ENCODE assay signal across 8 cellular contexts in genomic region chr2:32009479-32010256, GRCh38. TPM values are rescaled to one million over a fixed set of nuclear protein-coding genes. Genes with fewer than 3 reads are reported as not detected.
DNase-seq lines count a peak whose midpoint lies in the region; ATAC-seq and TF ChIP-seq lines count a peak whose summit lies in the region.

No MANE protein-coding gene starts in this region.

- peaks cover 41% of the 10 kb centered on the region for H3K4me1 ChIP-seq in lower lobe of right lung

- ATAC-seq in GM21528 (IDR thresholded peaks at IDR 0.05; ENCODE audit: low FRiP score, unreplicated experiment) (peak; percentile 29), lower lobe of right lung (peak; percentile 35 to 44), HG03469 (IDR thresholded peaks at IDR 0.05; ENCODE audit: unreplicated experiment) (no peak)

- peak overlapping the region; percentile 62 for H3K4me3 ChIP-seq in Jurkat, Clone E6-1 (ENCODE audit: low read length)
- H3K4me3 ChIP-seq in dorsolateral prefrontal cortex = peak overlapping the region; percentile 66 to 97 (median 85)
- peak overlapping the region; percentile 90 for H3K4me3 ChIP-seq in lower lobe of right lung

- no peaks in the 10 kb centered on the region for H3K36me3 ChIP-seq in lower lobe of right lung

- H3K9me3 ChIP-seq in lower lobe of right lung = no peaks in the 10 kb centered on the region

- intact Hi-C loops in dorsolateral prefrontal cortex (cut with DNase I) = loop anchor here (1.0 to 10.0 kb wide), 4 partner anchors 29 to 155 kb away; partner anchors contain the start of genes SPAST (in 2 of the 2), DPY30 (in 1 of the 2) and SLC30A6 (in 1 of the 2)
- intact Hi-C loops in lower lobe of right lung (cut with DNase I) = no loop called here

- DNase-seq in G401 (ENCODE audit: low spot score) = peak; percentile 32
- no peak for DNase-seq in Jurkat, Clone E6-1 (ENCODE audit: low read depth, low spot score)
- DNase-seq in activated CD4-positive, alpha-beta T cell treated with anti-CD3 and anti-CD28 coated beads, Interleukin-2, amount 50 U/mL, for 1 hour = peak; percentile 25
- peak in 4 of 10 donors; percentile 14 to 50 (median 38) for DNase-seq in dorsolateral prefrontal cortex
- peak; percentile 67 for DNase-seq in lower lobe of right lung
- DNase-seq in stimulated activated CD8-positive, alpha-beta memory T cell treated with anti-CD3 and anti-CD28 coated beads, Interleukin-15, amount 100 ng/mL, for 1 hour (ENCODE audit: low read depth) = peak; percentile 15

- TF ChIP-seq CTCF in dorsolateral prefrontal cortex (IDR thresholded peaks at IDR 0.05 in 54 of 56, conservative IDR thresholded peaks at IDR 0.05 in 2 of 56; ENCODE audit: low read depth in 1 of 56, partially characterized antibody in 56 of 56) (peak in 1 of 56 donors; percentile 4), lower lobe of right lung (IDR thresholded peaks at IDR 0.05) (no peak)

- in situ Hi-C loops in G401 (cut with HindIII; ENCODE audit: low sequenced_read_pairs) = no loop called here

- H3K27me3 ChIP-seq in dorsolateral prefrontal cortex (no peaks in the 10 kb centered on the region), lower lobe of right lung (ENCODE audit: low read depth) (no peaks in the 10 kb centered on the region)

- H3K27ac ChIP-seq in dorsolateral prefrontal cortex = peak overlapping the region in 57 of 59 donors; percentile 21 to 97 (median 93)
- peak overlapping the region; percentile 86 for H3K27ac ChIP-seq in lower lobe of right lung

RNA-seq across cellular contexts. Expression of gene MEMO1, which starts 1.1 kb away (rescaled TPM):
- 83.6 and 102 TPM in 2 replicates for total RNA-seq in G401 (2014; rRNA removed; shearing (Covaris generic))
- polyA plus RNA-seq in Jurkat, Clone E6-1 (2012; ENCODE audit: insufficient read depth, insufficient read length) = 24.6 TPM
- 10 to 100 TPM; 35.6 to 60.5 (median 46.8) TPM for total RNA-seq in dorsolateral prefrontal cortex
- 35.7 TPM for total RNA-seq in lower lobe of right lung

RNA-seq across cellular contexts. Expression of gene DPY30, which starts 29.9 kb away (rescaled TPM):
- total RNA-seq in G401 (2014; rRNA removed; shearing (Covaris generic)) = 94.9 and 118 TPM in 2 replicates
- polyA plus RNA-seq in Jurkat, Clone E6-1 (2012; ENCODE audit: insufficient read depth, insufficient read length) = 59.6 TPM
- total RNA-seq in dorsolateral prefrontal cortex = 10 to 100 TPM; 36.9 to 75.5 (median 60.6) TPM
- total RNA-seq in lower lobe of right lung = 60.4 TPM

RNA-seq across cellular contexts. Expression of gene SPAST, which starts 53.7 kb away (rescaled TPM):
- total RNA-seq in G401 (2014; rRNA removed; shearing (Covaris generic)) = 21.5 and 52.9 TPM in 2 replicates
- polyA plus RNA-seq in Jurkat, Clone E6-1 (2012; ENCODE audit: insufficient read depth, insufficient read length) = 9.6 TPM
- total RNA-seq in dorsolateral prefrontal cortex = 10 to 100 TPM; 26.1 to 44.9 (median 35.9) TPM
- total RNA-seq in lower lobe of right lung = 18.7 TPM
